12 cellular contexts compared by ENCODE assay signal in the genomic region with DNA sequence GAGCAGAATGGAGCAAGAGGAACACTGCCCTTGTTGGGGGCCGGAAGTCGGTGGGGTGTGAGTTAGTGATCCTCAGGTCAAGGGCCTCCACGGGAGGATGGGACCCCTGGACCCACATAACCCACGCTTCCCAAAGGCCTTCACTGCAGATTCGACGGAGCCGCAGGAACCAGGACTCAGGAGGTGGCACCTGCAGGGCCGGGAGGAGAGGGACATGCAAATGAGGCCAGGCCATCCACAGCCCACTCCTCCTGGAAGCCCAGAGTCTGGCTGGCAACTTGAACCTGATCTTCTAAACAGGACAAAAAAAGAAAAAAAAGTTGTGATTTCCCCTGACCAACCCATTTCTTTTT.
A peak's percentile ranks its signal among the peaks of the same experiment; 100 is the strongest.
DNase-seq lines count a peak whose midpoint lies in the region; ATAC-seq and TF ChIP-seq lines count a peak whose summit lies in the region.
"Had no signal": no experiment of that assay in that cellular context is flagged by ENCODE, and none has a peak within 500 bp of the region (broad histone marks: within the 10 kb centered on the region; RNA-seq: fewer than 3 reads in every experiment).

No MANE protein-coding gene starts in this region.

- H3K4me1 ChIP-seq in BLaER1 (peaks cover 41% of the 10 kb centered on the region), PC-3 (ENCODE audit: insufficient read depth, low read length) (peaks cover 41% of the 10 kb centered on the region), duodenal mucosa (ENCODE audit: control insufficient read depth in 1 of 2, insufficient read depth in 2 of 2, low read length in 2 of 2) (peaks cover 34 to 38% of the 10 kb centered on the region in 2 donors), trophoblast cell (ENCODE audit: control insufficient read depth in 1 of 2, insufficient read depth in 2 of 2, low read length in 2 of 2) (peaks cover 28 to 31% of the 10 kb centered on the region in 2 experiments)

- peak; percentile 0; the same call in 1 of the 2 replicates for ATAC-seq in PC-3
- ATAC-seq in HG02571 (IDR thresholded peaks at IDR 0.05; ENCODE audit: unreplicated experiment), result no peak
- no peak for ATAC-seq in GM21825 (IDR thresholded peaks at IDR 0.05; ENCODE audit: unreplicated experiment)
- ATAC-seq in HG03469 (IDR thresholded peaks at IDR 0.05; ENCODE audit: unreplicated experiment), result no peak

- H4K8ac ChIP-seq in trophoblast cell (ENCODE audit: low read depth, low read length), result no peak overlapping the region

- WGBS in trophoblast cell (ENCODE audit: extremely low coverage, insufficient coverage, insufficient read length), result no CpG with 5 or more reads among the region's 8 CpGs

- DNase-seq in PC-3 (no peak), trophoblast cell (no peak)
- no peak for DNase-seq in effector CD4-positive, alpha-beta T cell
- DNase-seq: cerebellar nuclear complex, left ventricle myocardium inferior, NCI-H1105 had no signal

- peak overlapping the region; percentile 56 for H3K4me2 ChIP-seq in BLaER1
- peak overlapping the region; percentile 59 for H3K4me2 ChIP-seq in PC-3 (ENCODE audit: low read length)
- no peak overlapping the region for H3K4me2 ChIP-seq in trophoblast cell (ENCODE audit: low read length)

- intact Hi-C loops in PC-3 (cut with micrococcal nuclease), result loop anchor here (1.0 to 10.0 kb wide), 8 partner anchors 9 to 298 kb away; partner anchors contain the start of gene SOX9

- CTCF ChIA-PET in PC-3 (lab: Charles Lee), result no interaction called here

- H2AFZ ChIP-seq in PC-3 (ENCODE audit: low read length), result no peak overlapping the region
- no peak overlapping the region for H2AFZ ChIP-seq in trophoblast cell (ENCODE audit: insufficient read depth, low read length, poor library complexity)

- H3K9ac ChIP-seq in BLaER1, result no peak overlapping the region
- peak overlapping the region; percentile 87 for H3K9ac ChIP-seq in PC-3 (ENCODE audit: low read length)
- H3K9ac ChIP-seq in duodenal mucosa (ENCODE audit: low read depth in 1 of 2, low read length in 2 of 2), result peak overlapping the region; percentile 25 to 40
- no peak overlapping the region for H3K9ac ChIP-seq in trophoblast cell (ENCODE audit: low read length)

- no peak overlapping the region for H2AK5ac ChIP-seq in trophoblast cell (ENCODE audit: low read length)

- no peaks in the 10 kb centered on the region for H3K36me3 ChIP-seq in BLaER1
- peaks cover 31% of the 10 kb centered on the region for H3K36me3 ChIP-seq in PC-3 (ENCODE audit: low read depth, low read length)
- peaks cover 2 to 3% of the 10 kb centered on the region in 2 donors for H3K36me3 ChIP-seq in duodenal mucosa (ENCODE audit: control insufficient read depth in 1 of 2, insufficient read depth in 2 of 2, low read length in 2 of 2)
- no peaks in the 10 kb centered on the region for H3K36me3 ChIP-seq in trophoblast cell (ENCODE audit: control insufficient read depth in 1 of 2, insufficient read depth in 2 of 2, low read length in 2 of 2)
- H3K36me3 ChIP-seq: left ventricle myocardium inferior, suprapubic skin had no signal

- H3K79me2 ChIP-seq in PC-3 (ENCODE audit: low read length), result peaks cover 48% of the 10 kb centered on the region
- H3K79me2 ChIP-seq in trophoblast cell (ENCODE audit: control insufficient read depth, insufficient read depth, low read length, poor library complexity), result no peaks in the 10 kb centered on the region

- H3K9me3 ChIP-seq in BLaER1 (peaks cover 21% of the 10 kb centered on the region), PC-3 (ENCODE audit: low read length) (peaks cover 15% of the 10 kb centered on the region), duodenal mucosa (ENCODE audit: control insufficient read depth in 1 of 2, low read length in 2 of 2) (peaks cover 9 to 16% of the 10 kb centered on the region in 2 donors), trophoblast cell (ENCODE audit: insufficient read depth, low read depth, low read length) (peaks cover 1% of the 10 kb centered on the region)

- no peaks in the 10 kb centered on the region for H3F3A ChIP-seq in PC-3 (ENCODE audit: low read length, unreplicated experiment)

- H2BK5ac ChIP-seq in trophoblast cell (ENCODE audit: low read depth, low read length, poor library complexity), result no peak overlapping the region

- TF ChIP-seq CTCF in PC-3 (conservative IDR thresholded peaks at IDR 0.05; ENCODE audit: low read depth, low read length), result no peak

- H4K12ac ChIP-seq in trophoblast cell (ENCODE audit: low read depth, low read length), result no peak overlapping the region

- no peak overlapping the region for H3K4me3 ChIP-seq in BLaER1
- no peak overlapping the region for H3K4me3 ChIP-seq in PC-3 (ENCODE audit: low read length)
- H3K4me3 ChIP-seq in duodenal mucosa (ENCODE audit: low read depth in 1 of 2, low read length in 2 of 2), result no peak overlapping the region
- no peak overlapping the region for H3K4me3 ChIP-seq in trophoblast cell (ENCODE audit: low read depth, low read length)
- H3K4me3 ChIP-seq: left ventricle myocardium inferior, suprapubic skin had no signal

- no peaks in the 10 kb centered on the region for H3K27me3 ChIP-seq in BLaER1
- H3K27me3 ChIP-seq in PC-3 (ENCODE audit: low read length), result no peaks in the 10 kb centered on the region
- H3K27me3 ChIP-seq in duodenal mucosa (ENCODE audit: control insufficient read depth in 1 of 2, insufficient read depth in 2 of 2, low read length in 2 of 2), result no peaks in the 10 kb centered on the region
- no peaks in the 10 kb centered on the region for H3K27me3 ChIP-seq in trophoblast cell (ENCODE audit: insufficient read depth, low read length)
- H3K27me3 ChIP-seq: suprapubic skin had no signal

- no peak overlapping the region for H3K18ac ChIP-seq in trophoblast cell (ENCODE audit: low read length)

- H3K27ac ChIP-seq in BLaER1 (no peak overlapping the region), PC-3 (ENCODE audit: low read length) (peak overlapping the region; percentile 94), duodenal mucosa (ENCODE audit: low read depth, low read length) (peak overlapping the region; percentile 17), trophoblast cell (ENCODE audit: low read depth, low read length) (no peak overlapping the region)
- H3K27ac ChIP-seq: left ventricle myocardium inferior, suprapubic skin had no signal

- H3K14ac ChIP-seq in trophoblast cell (ENCODE audit: low read length), result no peak overlapping the region

- no peak overlapping the region for H3K4ac ChIP-seq in trophoblast cell (ENCODE audit: low read depth, low read length)

- H3K23ac ChIP-seq in trophoblast cell (ENCODE audit: low read length), result no peak overlapping the region

- POLR2A ChIA-PET in PC-3 (lab: Charles Lee; ENCODE audit: unreplicated experiment), result interaction anchor here (1.4 kb wide), 1 partner anchor 119 kb away, joined by 6 read pairs; no protein-coding TSS in a partner anchor

- BruUV-seq in PC-3 (replicated peaks; lab: Mats Ljungman, UMichigan), result no TSS peak

- H2BK12ac ChIP-seq in trophoblast cell (ENCODE audit: low read length), result peak overlapping the region; percentile 19

- H4K91ac ChIP-seq in trophoblast cell (ENCODE audit: low read depth, low read length), result no peak overlapping the region

- H3K9me2 ChIP-seq in PC-3 (replicated peaks; ENCODE audit: low read length), result no peaks in the 10 kb centered on the region

- H4K20me1 ChIP-seq in BLaER1 (no peaks in the 10 kb centered on the region), PC-3 (ENCODE audit: low read length) (no peaks in the 10 kb centered on the region)

- peaks cover 19% of the 10 kb centered on the region for H3K79me1 ChIP-seq in trophoblast cell (ENCODE audit: low read length)

- no peak overlapping the region for H2BK120ac ChIP-seq in trophoblast cell (ENCODE audit: insufficient read depth, low read length, poor library complexity)

Comparison
In these comparisons a context has a peak if more than half of its experiments do, and no peak if none do; other contexts are left out.
1. H3K27ac ChIP-seq: peak in PC-3 (single experiment) and duodenal mucosa (single experiment); none in BLaER1 (single experiment) and trophoblast cell (single experiment).
2. H3K9ac ChIP-seq: peak in PC-3 (single experiment) and duodenal mucosa (2 of 2); none in BLaER1 (single experiment) and trophoblast cell (single experiment).